ENCODE assay signal across 1 cellular context in the genomic region with DNA sequence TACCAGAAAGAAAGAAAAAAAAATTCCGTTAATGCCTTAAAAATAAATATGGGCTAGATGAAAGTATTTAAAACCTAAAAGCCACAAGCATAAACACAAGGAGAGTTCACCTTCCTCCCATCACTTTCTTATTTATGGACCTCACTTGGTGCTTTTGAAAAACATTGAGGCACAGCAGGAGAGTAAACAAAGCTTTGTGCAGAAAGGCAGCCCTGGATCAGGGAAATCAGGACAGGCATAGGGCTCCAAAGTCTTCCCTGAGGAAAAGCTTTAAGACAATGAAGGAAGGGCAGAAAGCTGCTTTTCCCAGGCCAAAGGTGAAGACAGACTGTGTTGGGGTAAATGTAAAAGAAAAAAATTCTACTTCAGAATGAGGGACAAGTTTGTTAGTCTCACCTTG.
A peak's percentile ranks its signal among the peaks of the same experiment; 100 is the strongest.
TF ChIP-seq lines count a peak whose summit lies in the region.

No MANE protein-coding gene starts in this region.

TF ChIP-seq in GM23338, 12 proteins besides CTCF, POLR2A, EP300 and RAD21 (continued from another document):
- peak; percentile 53; the same call in 1 of the 2 replicates for TF ChIP-seq ZNF462 (CRISPR knock-in tag; IDR thresholded peaks at IDR 0.05)
